8 cellular contexts compared by ENCODE assay signal in genomic region chr13:30679483-30680330, GRCh38. TPM values are rescaled to one million over a fixed set of nuclear protein-coding genes. Genes with fewer than 3 reads are reported as not detected.
DNase-seq lines count a peak whose midpoint lies in the region; ATAC-seq, FAIRE-seq and TF ChIP-seq lines count a peak whose summit lies in the region.

No MANE protein-coding gene starts in this region.

- H3K79me2 ChIP-seq in PC-3 (ENCODE audit: low read length) (no peaks in the 10 kb centered on the region), GM12878 (ENCODE audit: control insufficient read depth, insufficient read depth, low read length) (no peaks in the 10 kb centered on the region)

- under 1% methylated on average over 9 of the region's 9 CpGs for WGBS in GM12878 (ENCODE audit: insufficient coverage, insufficient replicate concordance, low lambda C conversion rate, missing lambda C conversion rate)

- peaks cover 5% of the 10 kb centered on the region for H3K9me3 Mint-ChIP-seq in type B pancreatic cell

- intact Hi-C loops in PC-3 (cut with micrococcal nuclease) (loop anchor here (5.0 kb wide), 2 partner anchors 63 to 188 kb away; no protein-coding TSS in a partner anchor), GM12878 (cut with micrococcal nuclease; ENCODE audit: unreplicated experiment) (loop anchor here (1.0 to 10.0 kb wide), 2 partner anchors 124 to 365 kb away; no protein-coding TSS in a partner anchor)

- H2AFZ ChIP-seq in PC-3 (ENCODE audit: low read length) (no peak overlapping the region), GM12878 (ENCODE audit: control insufficient read depth, low read depth, low read length) (no peak overlapping the region)

- H3K27me3 Mint-ChIP-seq in type B pancreatic cell: peaks cover 12% of the 10 kb centered on the region

- POLR2A ChIA-PET in PC-3 (lab: Charles Lee; ENCODE audit: unreplicated experiment) (no interaction called here), GM12878 (lab: Charles Lee) (no interaction called here)

- peak; percentile 86 for TF ChIP-seq RAD21 in GM12878 (IDR thresholded peaks at IDR 0.05; ENCODE audit: insufficient read depth, low read depth, low read length)

- peaks cover 24% of the 10 kb centered on the region for H3K4me1 Mint-ChIP-seq in type B pancreatic cell (ENCODE audit: unreplicated experiment)

- no peak overlapping the region for H3K27ac Mint-ChIP-seq in type B pancreatic cell

- no peaks in the 10 kb centered on the region for H3K36me3 Mint-ChIP-seq in type B pancreatic cell

- H4K20me1 ChIP-seq in PC-3 (ENCODE audit: low read length) (no peaks in the 10 kb centered on the region), GM12878 (ENCODE audit: control insufficient read depth, insufficient read depth) (no peaks in the 10 kb centered on the region)

- H3K27ac ChIP-seq in PC-3 (ENCODE audit: low read length): no peak overlapping the region
- H3K27ac ChIP-seq in GM12878 (ENCODE audit: control insufficient read depth, insufficient read depth): no peak overlapping the region

- in situ Hi-C loops in GM12878 (cut with MboI): loop anchor here (5.0 kb wide), 1 partner anchor 118 kb away; no protein-coding TSS in a partner anchor

- H3K36me3 ChIP-seq in PC-3 (ENCODE audit: low read depth, low read length) (no peaks in the 10 kb centered on the region), GM12878 (ENCODE audit: control insufficient read depth in 2 of 2, insufficient read depth in 2 of 2, low read length in 1 of 2) (no peaks in the 10 kb centered on the region)

- H3K4me3 ChIP-seq in PC-3 (ENCODE audit: low read length): no peak overlapping the region
- H3K4me3 ChIP-seq in GM12878: no peak overlapping the region

- TF ChIP-seq CTCF in PC-3 (conservative IDR thresholded peaks at IDR 0.05; ENCODE audit: low read depth, low read length) (peak; percentile 64), GM12878 (IDR thresholded peaks at IDR 0.05 in 2 of 3, conservative IDR thresholded peaks at IDR 0.05 in 1 of 3; ENCODE audit: control insufficient read depth in 2 of 3, extremely low read depth in 1 of 3, insufficient read depth in 1 of 3, low read depth in 3 of 3, low read length in 3 of 3) (peak; percentile 63 to 73 (median 71)), type B pancreatic cell (conservative IDR thresholded peaks at IDR 0.05) (peak; percentile 70)

- no peak for TF ChIP-seq EP300 in GM12878 (IDR thresholded peaks at IDR 0.05; ENCODE audit: borderline replicate concordance in 1 of 2, control insufficient read depth in 1 of 2, low read depth in 2 of 2, low read length in 2 of 2)

- H3K9me2 ChIP-seq in PC-3 (replicated peaks; ENCODE audit: low read length): no peaks in the 10 kb centered on the region

- no peak overlapping the region for H3K4me3 Mint-ChIP-seq in type B pancreatic cell

- no peak for FAIRE-seq in GM12878 (lab: Jason Lieb, UNC)

- no TSS peak for BruUV-seq in PC-3 (replicated peaks; lab: Mats Ljungman, UMichigan)
- BruUV-seq in GM12878 (replicated peaks; lab: Mats Ljungman, UMichigan): no TSS peak

- H3K27me3 ChIP-seq in PC-3 (ENCODE audit: low read length) (no peaks in the 10 kb centered on the region), GM12878 (replicated peaks in 1 of 2; ENCODE audit: control insufficient read depth in 2 of 2, insufficient read depth in 2 of 2, low read length in 1 of 2) (0 out of 4 replicates have a peak, but pooled peaks cover 0 to 2% of the 10 kb centered on the region in 2 experiments)

- CTCF ChIA-PET in PC-3 (lab: Charles Lee): interaction anchor here (1.1 kb wide), 1 partner anchor 113 kb away, joined by 8 read pairs; no protein-coding TSS in a partner anchor
- CTCF ChIA-PET in GM12878 (lab: Yijun Ruan, JAX): interaction anchor here (0.6 to 2.5 kb wide), 8 partner anchors 17 to 183 kb away, joined by 3 to 9 read pairs (median 4); no protein-coding TSS in a partner anchor

- no peak for TF ChIP-seq POLR2A in GM12878 (IDR thresholded peaks at IDR 0.05; ENCODE audit: low read depth, low read length)

- H3K4me1 ChIP-seq in PC-3 (ENCODE audit: insufficient read depth, low read length) (peaks cover 4% of the 10 kb centered on the region; the same call in 1 of the 2 replicates), GM12878 (ENCODE audit: control insufficient read depth, insufficient read depth, low read length) (no peaks in the 10 kb centered on the region)

- H3K9me3 ChIP-seq in PC-3 (ENCODE audit: low read length) (no peaks in the 10 kb centered on the region), GM12878 (replicated peaks; ENCODE audit: control insufficient read depth, insufficient read depth, low read length) (no peaks in the 10 kb centered on the region)

- ATAC-seq in HG02852 (IDR thresholded peaks at IDR 0.05; ENCODE audit: unreplicated experiment) (peak; percentile 51), PC-3 (peak; percentile 75), GM12878 (peak; percentile 96), HG03571 (IDR thresholded peaks at IDR 0.05; ENCODE audit: unreplicated experiment) (no peak)

- H3K9ac ChIP-seq in PC-3 (ENCODE audit: low read length): no peak overlapping the region
- H3K9ac ChIP-seq in GM12878 (ENCODE audit: control insufficient read depth, insufficient read depth, low read length): no peak overlapping the region

- H3K4me2 ChIP-seq in PC-3 (ENCODE audit: low read length) (no peak overlapping the region), GM12878 (ENCODE audit: control insufficient read depth, insufficient read depth) (no peak overlapping the region)

- SMC1A ChIA-PET in GM12878 (lab: Charles Lee; ENCODE audit: uncharacterized antibody, unreplicated experiment): interaction anchor here (0.9 to 1.1 kb wide), 4 partner anchors 87 to 340 kb away, joined by 3 to 7 read pairs (median 6); no protein-coding TSS in a partner anchor

- H3F3A ChIP-seq in PC-3 (ENCODE audit: low read length, unreplicated experiment): no peaks in the 10 kb centered on the region

- DNase-seq in DMS 273 (lab: John Stamatoyannopoulos, UW; ENCODE audit: unreplicated experiment) (peak; percentile 48), DMS 273 treated with DMSO at 0.1 percent for 48 hours (lab: John Stamatoyannopoulos, UW) (no peak), PC-3 (peak; percentile 27), GM12878 (ENCODE audit: low read depth, low spot score) (no peak), left kidney (ENCODE audit: low read depth, low spot score) (peak; percentile 49), type B pancreatic cell (ENCODE audit: extremely low spot score, unreplicated experiment) (no peak)

- RAD21 ChIA-PET in GM12878 (lab: Charles Lee; ENCODE audit: unreplicated experiment): interaction anchor here (0.8 to 1.4 kb wide), 6 partner anchors 36 to 124 kb away, joined by 3 to 5 read pairs (median 4); no protein-coding TSS in a partner anchor

TF ChIP-seq in GM12878, 131 proteins besides CTCF, POLR2A, EP300 and RAD21 (continues in another document):
- TF ChIP-seq E2F8 (IDR thresholded peaks at IDR 0.05; ENCODE audit: low read depth, partially characterized antibody) (no peak), ZNF24 (IDR thresholded peaks at IDR 0.05) (no peak), YY1 (IDR thresholded peaks at IDR 0.05; ENCODE audit: low read depth, low read length) (peak; percentile 42; the same call in 1 of the 2 replicates), MYB (IDR thresholded peaks at IDR 0.05; ENCODE audit: borderline replicate concordance, low read depth, low read length) (no peak), CREM (IDR thresholded peaks at IDR 0.05; ENCODE audit: low read depth) (no peak)

RNA-seq across cellular contexts. Expression of gene ALOX5AP, which starts 55.6 kb away (rescaled TPM):
- not detected in 2 replicates for total RNA-seq in PC-3 (2014; rRNA removed)
- 33.3 and 39.3 TPM in 2 replicates for total RNA-seq in GM12878 (2013; cell fraction: nucleolus; rRNA removed)
- total RNA-seq in GM12878 (2014; rRNA removed): 82.5 and 92.9 TPM in 2 replicates
- total RNA-seq in GM12878 (2014; rRNA removed; fragmentation: Illumina TruSeq; extraction: Trizol): 56.9 and 59.4 TPM in 2 replicates
- total RNA-seq in GM12878 (2021): 45.9 and 48.5 TPM in 2 replicates
- 56.3 TPM for polyA plus RNA-seq in GM12878 (2011; ENCODE audit: low read depth)
- polyA plus RNA-seq in GM12878 (2011; rRNA removed): 278 and 283 TPM in 2 replicates
- polyA plus RNA-seq in GM12878 (2011; cell fraction: cytosol; rRNA removed): 238 and 302 TPM in 2 replicates
- 74.4 and 118 TPM in 2 replicates for polyA plus RNA-seq in GM12878 (2011; cell fraction: nucleus; rRNA removed)
- polyA plus RNA-seq in GM12878 (2012): 37.3 and 38.9 TPM in 2 replicates
- polyA plus RNA-seq in GM12878 (2014; fragmentation: Illumina TruSeq; extraction: Trizol): 137 and 156 TPM in 2 replicates
- polyA plus RNA-seq in GM12878 (2014; fragmentation: Nextera tagmentation; extraction: Ambion mirVana): 100 to 1,000 TPM; 321 to 426 TPM
- 88.0 and 91.9 TPM in 2 replicates for polyA plus RNA-seq in GM12878 (2014; rRNA removed)
- polyA plus RNA-seq in GM12878 (2016; fragmentation: Nextera tagmentation; extraction: Ambion mirVana): 100 to 1,000 TPM; 105 to 114 TPM
- polyA minus RNA-seq in GM12878 (2011; rRNA and poly(A)+ RNA removed): 192 and 220 TPM in 2 replicates
- polyA minus RNA-seq in GM12878 (2011; cell fraction: cytosol; rRNA and poly(A)+ RNA removed): 27.6 and 28.6 TPM in 2 replicates
- polyA minus RNA-seq in GM12878 (2011; cell fraction: nucleus; rRNA and poly(A)+ RNA removed): 21.3 and 23.0 TPM in 2 replicates
- total RNA-seq in type B pancreatic cell (ENCODE audit: low replicate concordance): 0.31 TPM in 1 of 2 replicates, not detected in the other

Comparison
In these comparisons a context has a peak if more than half of its experiments do, and no peak if none do; other contexts are left out.
1. DNase-seq: peak in DMS 273 (single experiment), PC-3 (single experiment) and left kidney (single experiment); none in DMS 273 treated with DMSO at 0.1 percent for 48 hours (single experiment), GM12878 (single experiment) and type B pancreatic cell (single experiment).
2. RNA of gene ALOX5AP, which starts 55.6 kb away (total RNA-seq): 33.3 to 92.9 TPM in GM12878; 0.31 TPM in type B pancreatic cell and not detected in PC-3; every median in the first group is over 10 times any median in the second.
3. Peak in every context shown above with its lines, with median percentiles within 50 percentile points of each other: CTCF ChIP-seq.